Comparison of ENCODE assay signal across 8 cellular contexts in genomic region chr6:42880240-42880817, GRCh38. TPM values are rescaled to one million over a fixed set of nuclear protein-coding genes. Genes with fewer than 3 reads are reported as not detected.
DNase-seq lines count a peak whose midpoint lies in the region; ATAC-seq and TF ChIP-seq lines count a peak whose summit lies in the region.
"Not testable (repeated sequence)": the region's sequence is repeated elsewhere in the genome, so short reads cannot be mapped to it uniquely, and the experiment has no call there.

No MANE protein-coding gene starts in this region.

- not testable (repeated sequence) for H3K27me3 Mint-ChIP-seq in CD14-positive monocyte (ENCODE audit: low read depth in 3 of 3); WTC11 (ENCODE audit: low read depth)

- in situ Hi-C loops in astrocyte of the spinal cord (cut with HindIII; ENCODE audit: low sequenced_read_pairs): not testable (repeated sequence)

- H3K4me1 ChIP-seq in esophagus (ENCODE audit: control insufficient read depth in 2 of 2, insufficient read depth in 2 of 2, low read length in 1 of 2): not testable (repeated sequence)
- H3K4me1 ChIP-seq in left lung (peaks cover 12 to 38% of the 10 kb centered on the region in 2 donors), neutrophil (ENCODE audit: control insufficient read depth in 1 of 2, insufficient read depth in 1 of 2, low read depth in 1 of 2, low read length in 1 of 2) (peaks cover 16% of the 10 kb centered on the region in 2 experiments), suprapubic skin (peaks cover 38% of the 10 kb centered on the region)

- DNase-seq in CD14-positive monocyte (ENCODE audit: low spot score); Jurkat, Clone E6-1 (ENCODE audit: low read depth, low spot score); WTC11 (ENCODE audit: low spot score); astrocyte of the spinal cord (ENCODE audit: low read depth, low spot score); left lung; suprapubic skin (ENCODE audit: low spot score in 2 of 2): not testable (repeated sequence)

- H3K27ac ChIP-seq in esophagus (ENCODE audit: low read depth in 2 of 2, low read length in 1 of 2): peak overlapping the region; percentile 89 to 96
- peak overlapping the region; percentile 89 to 93 for H3K27ac ChIP-seq in left lung
- peak overlapping the region; percentile 91 for H3K27ac ChIP-seq in neutrophil
- H3K27ac ChIP-seq in suprapubic skin: peak overlapping the region; percentile 95

- WGBS in esophagus, 2 donors: 7 to 9% methylated on average over 25 of the region's 25 CpGs
- 11% methylated on average over 25 of the region's 25 CpGs for WGBS in suprapubic skin

- H3K4me3 Mint-ChIP-seq in CD14-positive monocyte (peak overlapping the region; percentile 98 to 99), WTC11 (peak overlapping the region; percentile 100)

- not testable (repeated sequence) for TF ChIP-seq CTCF in CD14-positive monocyte (IDR thresholded peaks at IDR 0.05); WTC11 (IDR thresholded peaks at IDR 0.05); astrocyte of the spinal cord (IDR thresholded peaks at IDR 0.05; ENCODE audit: low read depth, low read length); left lung (IDR thresholded peaks at IDR 0.05); neutrophil (IDR thresholded peaks at IDR 0.05); suprapubic skin (IDR thresholded peaks at IDR 0.05)

- H3K4me3 ChIP-seq in Jurkat, Clone E6-1 (ENCODE audit: low read length): peak overlapping the region; percentile 98
- H3K4me3 ChIP-seq in astrocyte of the spinal cord (ENCODE audit: low read depth, low read length): peak overlapping the region; percentile 70
- H3K4me3 ChIP-seq in esophagus (ENCODE audit: low read depth in 1 of 2, low read length in 2 of 2): peak overlapping the region; percentile 85 to 86
- H3K4me3 ChIP-seq in left lung: peak overlapping the region; percentile 47 to 73
- H3K4me3 ChIP-seq in neutrophil (ENCODE audit: low read depth in 1 of 2, low read length in 1 of 2): peak overlapping the region; percentile 87 to 91
- peak overlapping the region; percentile 76 for H3K4me3 ChIP-seq in suprapubic skin

- CTCF ChIA-PET in WTC11 (lab: Charles Lee): interaction anchor here (0.6 to 1.6 kb wide), 11 partner anchors 18 to 333 kb away, joined by 3 to 13 read pairs (median 4); partner anchors contain the start of gene TBCC

- H3K27me3 ChIP-seq in esophagus (ENCODE audit: control insufficient read depth in 1 of 2, insufficient read depth in 2 of 2, low read length in 2 of 2); left lung; neutrophil; suprapubic skin: not testable (repeated sequence)

- POLR2A ChIA-PET in WTC11 (lab: Charles Lee): interaction anchor here (0.6 to 3.2 kb wide), 9 partner anchors 10 to 316 kb away, joined by 3 to 19 read pairs (median 4); partner anchors contain the start of genes BICRAL, CNPY3, TBCC and UBR2

- TF ChIP-seq EP300 in suprapubic skin (IDR thresholded peaks at IDR 0.05): not testable (repeated sequence)

- peak overlapping the region; percentile 98 to 100 (median 100) for H3K27ac Mint-ChIP-seq in CD14-positive monocyte
- H3K27ac Mint-ChIP-seq in WTC11: peak overlapping the region; percentile 100

- H3K36me3 ChIP-seq in esophagus (ENCODE audit: control insufficient read depth in 2 of 2, insufficient read depth in 2 of 2, low read length in 1 of 2) (peaks cover 11 to 14% of the 10 kb centered on the region in 2 donors), left lung (peaks cover 0 to 39% of the 10 kb centered on the region in 2 donors), neutrophil (peaks cover 20% of the 10 kb centered on the region), suprapubic skin (peaks cover 39% of the 10 kb centered on the region)

- peaks cover 16% of the 10 kb centered on the region for H3K4me1 Mint-ChIP-seq in CD14-positive monocyte
- H3K4me1 Mint-ChIP-seq in WTC11: not testable (repeated sequence)

- H3K9me3 ChIP-seq in esophagus (ENCODE audit: control insufficient read depth in 2 of 2, insufficient read depth in 1 of 2, low read depth in 1 of 2, low read length in 1 of 2); left lung; neutrophil; suprapubic skin: not testable (repeated sequence)

- not testable (repeated sequence) for TF ChIP-seq POLR2A in suprapubic skin (IDR thresholded peaks at IDR 0.05)

- not testable (repeated sequence) for H3K9me3 Mint-ChIP-seq in CD14-positive monocyte, WTC11

- intact Hi-C loops in CD14-positive monocyte (cut with micrococcal nuclease); left lung (cut with DNase I): not testable (repeated sequence)

- peaks cover 24 to 40% of the 10 kb centered on the region in 2 donors for H3K36me3 Mint-ChIP-seq in CD14-positive monocyte
- H3K36me3 Mint-ChIP-seq in WTC11: peaks cover 38% of the 10 kb centered on the region

- ATAC-seq in WTC11, left lung: not testable (repeated sequence)

TF ChIP-seq in WTC11, 78 proteins besides CTCF, POLR2A, EP300 and RAD21:
- TF ChIP-seq NFE2L1 (CRISPR knock-in tag; IDR thresholded peaks at IDR 0.05): 0 out of 2 replicates have a peak, but pooled peaks have one; percentile 3
TF ChIP-seq in WTC11: peak in this region for 1; not testable (repeated sequence) for 77.

RNA-seq across cellular contexts. Expression of gene RPL7L1, which starts 0.9 kb away (rescaled TPM):
- 10 to 100 TPM; 29.7 to 35.5 TPM for polyA plus RNA-seq in CD14-positive monocyte
- polyA plus RNA-seq in Jurkat, Clone E6-1 (2012; ENCODE audit: insufficient read depth, insufficient read length): 118 TPM
- 91.4 to 107 TPM (median 93.0 TPM) in 3 replicates for total RNA-seq in WTC11 (2021)
- polyA plus RNA-seq in esophagus: 10 to 100 TPM; 32.7 to 39.4 TPM
- total RNA-seq in left lung: 10 to 100 TPM; 64.6 to 77.8 TPM
- total RNA-seq in suprapubic skin: 100 to 1,000 TPM in 1 of 4 donors, 10 to 100 TPM in 3; 76.8 to 112 (median 86.4) TPM

RNA-seq across cellular contexts. Expression of gene PTCRA, which starts 35.5 kb away (rescaled TPM):
- under 1 TPM; 0.55 to 0.83 TPM for polyA plus RNA-seq in CD14-positive monocyte
- polyA plus RNA-seq in Jurkat, Clone E6-1 (2012; ENCODE audit: insufficient read depth, insufficient read length): not detected
- total RNA-seq in WTC11 (2021): not detected in 3 replicates
- polyA plus RNA-seq in esophagus: not detected
- 1 to 10 TPM; 2.0 to 2.1 TPM for total RNA-seq in left lung
- total RNA-seq in suprapubic skin: not detected

RNA-seq across cellular contexts. Expression of gene CNPY3, which starts 49.0 kb away (rescaled TPM):
- polyA plus RNA-seq in CD14-positive monocyte (100 to 1,000 TPM; 237 to 295 TPM), esophagus (10 to 100 TPM; 14.2 to 15.1 TPM)
- 72.3 TPM for polyA plus RNA-seq in Jurkat, Clone E6-1 (2012; ENCODE audit: insufficient read depth, insufficient read length)
- total RNA-seq in WTC11 (2021) (67.0 to 88.7 TPM (median 86.5 TPM) in 3 replicates), left lung (10 to 100 TPM; 71.4 to 74.1 TPM), suprapubic skin (10 to 100 TPM; 19.0 to 26.4 (median 23.2) TPM)
